16 cellular contexts compared by ENCODE assay signal in the genomic region with DNA sequence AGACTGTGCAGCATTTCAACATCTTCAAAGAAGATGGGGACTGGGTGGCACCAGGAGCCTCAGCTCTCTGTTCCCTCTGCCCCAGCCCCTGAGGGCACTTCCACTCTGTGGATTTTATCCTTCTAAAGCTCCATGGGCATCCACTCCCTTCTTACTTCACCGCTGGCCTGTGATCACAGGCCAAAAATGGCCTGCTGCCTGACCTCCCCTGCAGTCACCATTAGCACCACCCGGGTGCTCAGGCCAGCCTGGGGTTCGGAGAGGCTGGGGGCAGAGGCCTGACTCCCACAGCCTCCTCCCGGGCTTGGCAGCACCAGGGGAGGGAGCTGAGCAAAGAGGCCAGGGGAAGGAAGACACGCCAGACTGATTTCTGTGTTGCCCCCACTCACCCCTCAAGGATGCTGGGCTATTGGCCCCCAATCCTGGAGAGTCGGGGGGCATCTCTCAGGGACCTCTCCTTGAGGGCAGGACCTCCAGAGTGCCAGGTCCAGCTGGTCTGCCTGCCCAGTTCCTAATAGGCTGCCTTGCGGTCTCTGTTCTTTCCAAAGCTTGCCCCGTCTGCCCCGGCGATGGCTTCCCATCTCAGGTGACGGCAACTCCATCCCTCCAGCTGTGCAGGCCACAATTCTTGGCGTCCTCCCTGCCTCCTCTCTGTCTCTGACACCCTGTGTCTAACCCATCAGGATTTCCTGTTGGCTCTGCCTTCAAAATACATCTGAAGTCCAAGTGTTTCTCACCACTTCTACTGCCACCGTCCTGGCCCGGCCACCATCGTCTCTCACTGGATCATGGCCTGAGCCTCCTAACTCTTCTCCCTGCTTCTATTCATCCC.
"Had no signal": no experiment of that assay in that cellular context is flagged by ENCODE, and none has a peak within 500 bp of the region (broad histone marks: within the 10 kb centered on the region; RNA-seq: fewer than 3 reads in every experiment).

No MANE protein-coding gene starts in this region.

- H3K27me3 ChIP-seq: foreskin keratinocyte, pancreas, SJSA1, tibial nerve had no signal

- H3K27ac Mint-ChIP-seq: activated T-helper 2 cell treated with anti-CD3 and anti-CD28 coated beads, Interferon-gamma antibody, Interleukin-2, Interleukin-4, amounts not matched to agents 10 μg/mL and 5 μg/mL and 100 μg/mL, durations not matched to agents 14 hours and 24 hours and 36 hours; mesothelial cell of epicardium; stimulated activated naive B cell treated with anti-CD40 and anti-IgM and Interleukin-4, amounts not matched to agents 10 μg/mL and 1 μg/mL and 100 μg/mL, for 72 hours; WTC11 had no signal

- H3K9me3 Mint-ChIP-seq: activated naive CD4-positive, alpha-beta T cell treated with anti-CD3 and anti-CD28 coated beads, Interleukin-2, amount 50 U/mL, for 72 hours; activated T-helper 2 cell treated with anti-CD3 and anti-CD28 coated beads, Interferon-gamma antibody, Interleukin-2, Interleukin-4, amounts not matched to agents 10 μg/mL and 5 μg/mL and 100 μg/mL, durations not matched to agents 14 hours and 24 hours and 36 hours; central memory CD8-positive, alpha-beta T cell; mesothelial cell of epicardium; stimulated activated naive B cell treated with anti-CD40 and anti-IgM and Interleukin-4, amounts not matched to agents 10 μg/mL and 1 μg/mL and 100 μg/mL, for 72 hours had no signal

- H3K27ac ChIP-seq: foreskin keratinocyte, pancreas, SJSA1, tibial nerve had no signal

- H3K36me3 ChIP-seq: pancreas, SJSA1 had no signal

- H3K4me1 ChIP-seq: foreskin keratinocyte, pancreas, SJSA1 had no signal

- H3K4me3 ChIP-seq: pancreas, SJSA1, tibial nerve had no signal

- ATAC-seq: activated naive CD4-positive, alpha-beta T cell treated with anti-CD3 and anti-CD28 coated beads, Interleukin-2, amount 50 U/mL, for 72 hours; foreskin keratinocyte; pancreas; stimulated activated naive B cell treated with anti-CD40 and anti-IgM and Interleukin-4, amounts not matched to agents 10 μg/mL and 1 μg/mL and 100 μg/mL, for 72 hours; WTC11 had no signal

- H3K4me3 Mint-ChIP-seq: brain; central memory CD8-positive, alpha-beta T cell; mesothelial cell of epicardium; stimulated activated naive B cell treated with anti-CD40 and anti-IgM and Interleukin-4, amounts not matched to agents 10 μg/mL and 1 μg/mL and 100 μg/mL, for 72 hours; WTC11 had no signal

- DNase-seq: activated CD4-positive, alpha-beta T cell treated with anti-CD3 and anti-CD28 coated beads, Interleukin-2, amount 50 U/mL, for 1 hour; activated T-cell treated with anti-CD3 and anti-CD28 coated beads for 4 hours; amygdala; effector CD8-positive, alpha-beta T cell; foreskin keratinocyte; stimulated activated CD4-positive, alpha-beta T cell treated with anti-CD3 and anti-CD28 coated beads, Interleukin-2, amount 100 ng/mL, for 48 hours; stimulated activated naive B cell treated with anti-CD40 and anti-IgM and Interleukin-4, amounts not matched to agents 10 μg/mL and 1 μg/mL and 100 μg/mL, for 72 hours had no signal

- H3K4me1 Mint-ChIP-seq: brain; central memory CD8-positive, alpha-beta T cell; mesothelial cell of epicardium; stimulated activated naive B cell treated with anti-CD40 and anti-IgM and Interleukin-4, amounts not matched to agents 10 μg/mL and 1 μg/mL and 100 μg/mL, for 72 hours; WTC11 had no signal

- H3K36me3 Mint-ChIP-seq: activated naive CD4-positive, alpha-beta T cell treated with anti-CD3 and anti-CD28 coated beads, Interleukin-2, amount 50 U/mL, for 72 hours; brain; mesothelial cell of epicardium; stimulated activated naive B cell treated with anti-CD40 and anti-IgM and Interleukin-4, amounts not matched to agents 10 μg/mL and 1 μg/mL and 100 μg/mL, for 72 hours had no signal

- H3K9me3 ChIP-seq: pancreas, SJSA1, tibial nerve had no signal
